ENCODE assay signal across 22 cellular contexts in the genomic region with DNA sequence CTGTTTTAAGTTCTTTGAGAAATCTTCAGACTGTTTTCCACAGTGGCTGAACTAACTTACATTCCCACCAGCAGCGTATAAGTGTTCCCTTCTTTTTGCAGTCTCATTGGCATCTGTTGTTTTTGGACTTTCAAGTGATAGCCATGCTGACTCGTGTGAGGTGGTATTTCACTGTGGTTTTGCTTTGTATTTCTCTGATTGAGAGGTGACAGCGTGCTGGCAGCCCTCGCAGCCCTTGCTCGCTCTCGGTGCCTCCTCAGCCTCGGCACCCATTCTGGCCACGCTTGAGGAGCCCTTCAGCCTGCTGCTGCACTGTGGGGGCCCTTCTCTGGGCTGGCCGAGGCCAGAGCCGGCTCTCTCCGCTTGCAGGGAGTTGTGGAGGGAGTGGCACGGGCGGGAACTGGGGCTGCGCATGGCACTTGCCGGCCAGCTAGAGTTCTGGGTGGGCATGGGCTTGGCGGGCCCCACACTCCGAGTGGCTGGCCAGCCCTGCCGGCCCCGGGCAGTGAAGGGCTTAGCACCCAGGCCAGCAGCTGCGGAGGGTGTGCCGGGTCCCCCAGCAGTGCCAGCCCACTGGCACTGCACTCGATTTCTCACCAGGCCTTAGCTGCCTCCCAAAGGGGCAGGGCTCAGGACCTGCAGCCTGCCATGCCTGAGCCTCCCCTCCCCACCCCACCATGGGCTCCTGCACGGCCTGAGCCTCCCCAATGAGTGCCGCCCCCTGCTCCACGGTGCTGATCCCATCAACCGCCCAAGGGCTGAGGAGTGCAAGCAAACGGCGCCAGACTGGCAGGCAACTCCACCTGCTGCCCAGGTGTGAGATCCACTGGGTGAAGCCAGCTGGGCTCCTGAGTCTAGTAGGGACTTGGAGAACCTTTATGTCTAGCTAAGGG.
"Had no signal": no experiment of that assay in that cellular context is flagged by ENCODE, and none has a peak within 500 bp of the region (broad histone marks: within the 10 kb centered on the region; RNA-seq: fewer than 3 reads in every experiment).

No MANE protein-coding gene starts in this region.

- H3K27ac Mint-ChIP-seq: activated CD4-positive, alpha-beta T cell treated with anti-CD3 and anti-CD28 coated beads for 36 hours; activated naive CD8-positive, alpha-beta T cell; activated T-helper 1 cell treated with anti-CD3 and anti-CD28 coated beads, Interleukin-12 subunit alpha, Interleukin-12 subunit beta, Interleukin-2, Interleukin-4 antibody, amounts not matched to agents 30 ng/mL and 10 ng/mL and 1 ng/mL, durations not matched to agents 14 hours and 24 hours and 36 hours; naive B cell; stimulated activated memory B cell treated with anti-CD40 and anti-IgM and Interleukin-4, amounts not matched to agents 10 μg/mL and 1 μg/mL and 100 μg/mL, for 72 hours; WTC11 had no signal

- H3K4me3 Mint-ChIP-seq: activated CD4-positive, alpha-beta T cell treated with anti-CD3 and anti-CD28 coated beads for 36 hours; activated naive CD8-positive, alpha-beta T cell; activated T-helper 1 cell treated with anti-CD3 and anti-CD28 coated beads, Interleukin-12 subunit alpha, Interleukin-12 subunit beta, Interleukin-2, Interleukin-4 antibody, amounts not matched to agents 30 ng/mL and 10 ng/mL and 1 ng/mL, durations not matched to agents 14 hours and 24 hours and 36 hours; brain; naive B cell; neural crest cell; stimulated activated memory B cell treated with anti-CD40 and anti-IgM and Interleukin-4, amounts not matched to agents 10 μg/mL and 1 μg/mL and 100 μg/mL, for 72 hours; WTC11 had no signal

- H3K36me3 ChIP-seq: left ventricle myocardium inferior, prostate gland had no signal

- H3K27ac ChIP-seq: coronary artery, left ventricle myocardium inferior, prostate gland had no signal

- DNase-seq: activated CD4-positive, alpha-beta T cell treated with anti-CD3 and anti-CD28 coated beads for 36 hours; activated CD4-positive, alpha-beta T cell treated with anti-CD3 and anti-CD28 coated beads, Interleukin-2, amount 50 U/mL, for 48 hours; activated T-cell treated with anti-CD3 and anti-CD28 coated beads for 4 hours; amniotic stem cell; central memory CD4-positive, alpha-beta T cell; foreskin melanocyte; hypothalamus; left ventricle myocardium inferior; mammary epithelial cell; naive B cell; small intestine; stimulated activated CD4-positive, alpha-beta T cell treated with anti-CD3 and anti-CD28 coated beads, Interleukin-4, amount 100 ng/mL, for 4 hours; T-helper 2 cell had no signal

- H3K27me3 Mint-ChIP-seq: activated naive CD8-positive, alpha-beta T cell; brain had no signal

- ATAC-seq: activated CD4-positive, alpha-beta T cell treated with anti-CD3 and anti-CD28 coated beads for 36 hours; right cardiac atrium; stimulated activated memory B cell treated with anti-CD40 and anti-IgM and Interleukin-4, amounts not matched to agents 10 μg/mL and 1 μg/mL and 100 μg/mL, for 72 hours; WTC11 had no signal

- H3K9me3 ChIP-seq: prostate gland had no signal

- H3K4me3 ChIP-seq: coronary artery, left ventricle myocardium inferior, prostate gland had no signal
